Comparison of ENCODE assay signal across 19 cellular contexts in the genomic region with DNA sequence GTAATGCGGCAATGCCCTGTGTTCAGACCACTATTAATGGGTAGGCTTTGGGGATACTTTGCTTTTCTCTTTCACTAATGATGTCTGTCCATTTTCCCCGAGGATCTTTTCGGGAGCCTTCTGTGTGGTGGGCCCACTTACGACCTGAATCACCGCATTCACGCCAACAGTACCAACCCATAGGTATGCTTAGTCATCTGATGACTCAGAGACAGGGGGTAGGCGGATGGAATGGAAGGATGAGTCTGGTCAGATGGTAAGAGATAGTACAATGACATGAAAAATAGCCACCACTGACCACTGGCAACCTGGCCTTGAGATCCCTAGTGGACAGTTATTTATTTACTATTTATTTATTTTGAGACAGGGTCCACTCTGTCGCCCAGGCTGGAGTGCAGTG.
DNase-seq lines count a peak whose midpoint lies in the region; TF ChIP-seq lines count a peak whose summit lies in the region.
"Had no signal": no experiment of that assay in that cellular context is flagged by ENCODE, and none has a peak within 500 bp of the region (broad histone marks: within the 10 kb centered on the region; RNA-seq: fewer than 3 reads in every experiment).

No MANE protein-coding gene starts in this region.

- H2AFZ ChIP-seq in smooth muscle cell (ENCODE audit: low read depth), result no peak overlapping the region

- H2BK15ac ChIP-seq in mesendoderm (replicated peaks; ENCODE audit: low read depth), result no peak overlapping the region

- H3K27ac ChIP-seq in mesendoderm (ENCODE audit: low read depth, low read length) (no peak overlapping the region), smooth muscle cell (ENCODE audit: low read depth) (no peak overlapping the region)
- H3K27ac ChIP-seq: cardiac muscle cell, prostate gland, tibial artery, VCaP had no signal

- no peaks in the 10 kb centered on the region for H3F3A ChIP-seq in smooth muscle cell (ENCODE audit: low read depth)

- H3K4me1 ChIP-seq in mesendoderm (ENCODE audit: control insufficient read depth, low read depth, low read length) (peaks cover 4% of the 10 kb centered on the region), smooth muscle cell (ENCODE audit: low read depth) (no peaks in the 10 kb centered on the region)
- H3K4me1 ChIP-seq: prostate gland, tibial artery had no signal

- H3K9ac ChIP-seq in mesendoderm (ENCODE audit: low read length) (no peak overlapping the region), smooth muscle cell (ENCODE audit: low read depth) (no peak overlapping the region)

- H3K18ac ChIP-seq in mesendoderm (ENCODE audit: low read length), result no peak overlapping the region

- no peaks in the 10 kb centered on the region for H3K9me3 ChIP-seq in smooth muscle cell (replicated peaks; ENCODE audit: low read depth)
- H3K9me3 ChIP-seq: prostate gland, tibial artery had no signal

- H2BK5ac ChIP-seq in mesendoderm (ENCODE audit: low read length), result no peak overlapping the region

- H3K79me1 ChIP-seq in mesendoderm (ENCODE audit: low read length), result no peaks in the 10 kb centered on the region

- no peak overlapping the region for H2AK5ac ChIP-seq in mesendoderm (ENCODE audit: low read length)

- DNase-seq in EL, result peak; percentile 30
- peak; percentile 17 for DNase-seq in HK-2 (ENCODE audit: unreplicated experiment)
- peak; percentile 23 for DNase-seq in T1000 (lab: John Stamatoyannopoulos, UW)
- DNase-seq in mesendoderm, result peak; percentile 57
- no peak for DNase-seq in 8988T
- DNase-seq in NCI-H82 treated with DMSO at 0.1 percent for 48 hours (lab: John Stamatoyannopoulos, UW; ENCODE audit: unreplicated experiment), result no peak
- no peak for DNase-seq in smooth muscle cell (lab: John Stamatoyannopoulos, UW; ENCODE audit: unreplicated experiment)
- DNase-seq: activated gamma-delta T cell; amniotic stem cell; immature natural killer cell; NCI-H1417 treated with DMSO at 0.1 percent for 48 hours; NCI-H2171 treated with DMSO at 0.1 percent for 48 hours; NCI-H69; stimulated activated CD4-positive, alpha-beta T cell treated with anti-CD3 and anti-CD28 coated beads, Interleukin-2, amount 100 ng/mL, for 48 hours; stimulated activated naive CD8-positive, alpha-beta T cell treated with anti-CD3 and anti-CD28 coated beads, Interleukin-15, Interleukin-2, amounts not matched to agents 100 U/mL and 50 U/mL, for 24 hours; tibial artery had no signal

- no peak overlapping the region for H3K4ac ChIP-seq in mesendoderm (ENCODE audit: low read depth, low read length)

- H3K27me3 ChIP-seq in mesendoderm (ENCODE audit: insufficient read depth, low read length, poor library complexity) (no peaks in the 10 kb centered on the region), smooth muscle cell (ENCODE audit: low read depth) (peaks cover 6% of the 10 kb centered on the region)

- H2BK120ac ChIP-seq in mesendoderm (ENCODE audit: low read depth, low read length), result no peak overlapping the region

- H4K5ac ChIP-seq in mesendoderm (ENCODE audit: low read length), result no peak overlapping the region

- no peak overlapping the region for H4K8ac ChIP-seq in mesendoderm (ENCODE audit: low read depth, low read length)

- WGBS in mesendoderm (ENCODE audit: extremely low coverage, insufficient coverage, low lambda C conversion rate), result no CpG with 5 or more reads among the region's 8 CpGs
- 66% methylated on average over 8 of the region's 8 CpGs for WGBS in smooth muscle cell (ENCODE audit: low lambda C conversion rate)

- no peak overlapping the region for H3K4me3 ChIP-seq in mesendoderm (ENCODE audit: low read length)
- H3K4me3 ChIP-seq in smooth muscle cell, result no peak overlapping the region
- H3K4me3 ChIP-seq: cardiac muscle cell, prostate gland, tibial artery had no signal

- TF ChIP-seq CTCF in smooth muscle cell (IDR thresholded peaks at IDR 0.05; ENCODE audit: borderline replicate concordance, insufficient read depth, poor library complexity, severe bottlenecking), result no peak

- H3K4me2 ChIP-seq in mesendoderm (ENCODE audit: low read length) (no peak overlapping the region), smooth muscle cell (no peak overlapping the region)

- H3K56ac ChIP-seq in mesendoderm (ENCODE audit: low read length), result no peak overlapping the region

- H3K36me3 ChIP-seq in mesendoderm (ENCODE audit: control insufficient read depth, insufficient read depth, low read length) (no peaks in the 10 kb centered on the region), smooth muscle cell (ENCODE audit: low read depth) (no peaks in the 10 kb centered on the region)
- H3K36me3 ChIP-seq: cardiac muscle cell, prostate gland, tibial artery had no signal

- H4K20me1 ChIP-seq in smooth muscle cell (ENCODE audit: low read depth), result peaks cover 4% of the 10 kb centered on the region

- no peak overlapping the region for H3K23ac ChIP-seq in mesendoderm (ENCODE audit: low read length)

- no peaks in the 10 kb centered on the region for H3K79me2 ChIP-seq in mesendoderm (ENCODE audit: control insufficient read depth, insufficient read depth, low read length)
- no peaks in the 10 kb centered on the region for H3K79me2 ChIP-seq in smooth muscle cell (ENCODE audit: low read depth)

Comparison
In these comparisons a context has a peak if more than half of its experiments do, and no peak if none do; other contexts are left out.
1. DNase-seq: peak in EL (single experiment), HK-2 (single experiment), T1000 (single experiment) and mesendoderm (single experiment); none in 8988T (single experiment), NCI-H82 treated with DMSO at 0.1 percent for 48 hours (single experiment) and smooth muscle cell (single experiment).